In genomic region chr1:21647431-21648373, GRCh38 we compare ENCODE assay signal across 8 cellular contexts.
DNase-seq lines count a peak whose midpoint lies in the region; ATAC-seq, FAIRE-seq and TF ChIP-seq lines count a peak whose summit lies in the region.

No MANE protein-coding gene starts in this region.

- no peak overlapping the region for H3K27ac ChIP-seq in brain microvascular endothelial cell

- H3K9me3 Mint-ChIP-seq in nephron progenitor cell, result no peaks in the 10 kb centered on the region

- no peak overlapping the region for H3K27ac Mint-ChIP-seq in nephron progenitor cell

- ATAC-seq in GM19351 (IDR thresholded peaks at IDR 0.05; ENCODE audit: unreplicated experiment) (no peak), GM18519 (IDR thresholded peaks at IDR 0.05; ENCODE audit: low FRiP score, unreplicated experiment) (no peak), HG03280 (IDR thresholded peaks at IDR 0.05; ENCODE audit: unreplicated experiment) (no peak)

- TF ChIP-seq CTCF in brain microvascular endothelial cell (IDR thresholded peaks at IDR 0.05; ENCODE audit: low read depth, low read length, missing control alignments), result no peak
- no peak for TF ChIP-seq CTCF in nephron progenitor cell (IDR thresholded peaks at IDR 0.05)

- H3K4me3 Mint-ChIP-seq in nephron progenitor cell, result no peak overlapping the region

- peaks cover 57% of the 10 kb centered on the region for H3K27me3 Mint-ChIP-seq in nephron progenitor cell (ENCODE audit: low read depth, poor library complexity)

- in situ Hi-C loops in brain microvascular endothelial cell (cut with HindIII; ENCODE audit: low pct_ligation_motif_present, low sequenced_read_pairs), result no loop called here

- H3K36me3 ChIP-seq in brain microvascular endothelial cell (replicated peaks), result no peaks in the 10 kb centered on the region

- DNase-seq in GM18507 (ENCODE audit: extremely low spot score, insufficient read length, low read depth), result no peak
- peak; percentile 70 for DNase-seq in NAMALWA (ENCODE audit: low spot score)
- DNase-seq in brain microvascular endothelial cell, result peak; percentile 62
- DNase-seq in nephron progenitor cell, result peak; percentile 94
- no peak for DNase-seq in NCI-H1436 treated with DMSO at 0.1 percent for 48 hours (lab: John Stamatoyannopoulos, UW)

- peaks cover 21% of the 10 kb centered on the region for H3K27me3 ChIP-seq in brain microvascular endothelial cell (replicated peaks)

- H3K4me3 ChIP-seq in brain microvascular endothelial cell (ENCODE audit: low read depth, low read length), result no peak overlapping the region

- no peaks in the 10 kb centered on the region for H3K36me3 Mint-ChIP-seq in nephron progenitor cell (ENCODE audit: low read depth)

- FAIRE-seq in GM18507 (lab: Jason Lieb, UNC), result peak; percentile 41

- H3K4me1 Mint-ChIP-seq in nephron progenitor cell, result peaks cover 11% of the 10 kb centered on the region

Comparison
In these comparisons a context has a peak if more than half of its experiments do, and no peak if none do; other contexts are left out.
1. DNase-seq: peak in NAMALWA (single experiment), brain microvascular endothelial cell (single experiment) and nephron progenitor cell (single experiment); none in GM18507 (single experiment) and NCI-H1436 treated with DMSO at 0.1 percent for 48 hours (single experiment).